ENCODE assay signal across 8 cellular contexts in the genomic region with DNA sequence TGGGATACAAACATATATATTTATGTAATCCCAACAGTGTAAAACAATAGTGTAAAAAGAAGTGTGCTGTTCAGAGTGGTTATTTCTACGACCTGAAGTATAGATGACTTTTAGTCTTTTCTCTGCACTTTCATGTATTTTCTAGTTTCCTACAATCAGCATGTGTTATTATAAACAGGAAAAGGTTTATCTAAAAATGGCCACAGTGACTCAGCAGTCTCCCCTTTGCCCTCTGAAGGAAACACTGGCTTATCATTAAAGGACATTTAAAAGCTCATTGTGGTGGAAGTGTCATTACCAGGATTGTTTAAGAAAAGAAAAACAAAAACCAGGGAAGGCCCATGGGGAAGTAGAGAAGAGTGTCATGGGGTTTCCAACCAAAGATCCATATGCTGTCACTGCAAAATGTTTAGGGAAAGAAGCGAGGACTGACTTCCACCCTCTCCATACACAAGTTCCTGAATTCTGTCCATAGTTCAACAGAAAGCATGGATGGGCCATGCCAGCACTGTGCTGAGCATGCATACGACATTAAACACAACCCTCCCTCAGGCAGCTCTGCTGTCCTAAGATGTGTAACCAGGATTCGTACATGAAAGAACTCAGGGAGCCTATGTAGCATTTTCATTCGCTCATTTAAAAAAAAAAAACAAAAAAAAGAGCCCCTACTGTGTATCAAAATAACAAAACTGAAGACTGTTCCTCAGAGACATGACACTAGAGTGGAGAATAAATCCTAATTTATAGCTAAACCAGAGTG. TPM values are rescaled to one million over a fixed set of nuclear protein-coding genes. Genes with fewer than 3 reads are reported as not detected.
DNase-seq lines count a peak whose midpoint lies in the region; ATAC-seq, FAIRE-seq and TF ChIP-seq lines count a peak whose summit lies in the region.

No MANE protein-coding gene starts in this region.

- TF ChIP-seq POLR2A in endothelial cell of umbilical vein (IDR thresholded peaks at IDR 0.05; ENCODE audit: low read depth, low read length) = peak; percentile 16

- no peak overlapping the region for H3K4ac ChIP-seq in trophoblast cell (ENCODE audit: low read depth, low read length)

- no peak overlapping the region for H3K4me3 Mint-ChIP-seq in neural progenitor cell

- no peak overlapping the region for H2BK120ac ChIP-seq in trophoblast cell (ENCODE audit: insufficient read depth, low read length, poor library complexity)

- H4K91ac ChIP-seq in trophoblast cell (ENCODE audit: low read depth, low read length) = no peak overlapping the region

- H2AK5ac ChIP-seq in trophoblast cell (ENCODE audit: low read length) = no peak overlapping the region

- peaks cover 10% of the 10 kb centered on the region for H3K9me3 ChIP-seq in AG04450 (ENCODE audit: control insufficient read depth, insufficient read depth, low read length)
- peaks cover 26% of the 10 kb centered on the region for H3K9me3 ChIP-seq in OCI-LY1 (ENCODE audit: low read length)
- H3K9me3 ChIP-seq in endothelial cell of umbilical vein (replicated peaks; ENCODE audit: control insufficient read depth, insufficient read depth, low read length) = no peaks in the 10 kb centered on the region
- peaks cover 13% of the 10 kb centered on the region for H3K9me3 ChIP-seq in trophoblast cell (ENCODE audit: insufficient read depth, low read depth, low read length)
- H3K9me3 ChIP-seq in neural progenitor cell (ENCODE audit: low read depth) = peaks cover 11% of the 10 kb centered on the region

- H2BK5ac ChIP-seq in trophoblast cell (ENCODE audit: low read depth, low read length, poor library complexity) = no peak overlapping the region

- BruUV-seq in endothelial cell of umbilical vein (replicated peaks; lab: Mats Ljungman, UMichigan) = no TSS peak

- H4K20me1 ChIP-seq in OCI-LY1 (ENCODE audit: insufficient read depth, low read length) (no peaks in the 10 kb centered on the region), endothelial cell of umbilical vein (replicated peaks; ENCODE audit: control insufficient read depth, extremely low read depth, insufficient read depth, low read length) (no peaks in the 10 kb centered on the region), neural progenitor cell (ENCODE audit: low read depth) (no peaks in the 10 kb centered on the region)

- H3K4me3 ChIP-seq in AG04450 (ENCODE audit: low read depth, low read length) = no peak overlapping the region
- H3K4me3 ChIP-seq in OCI-LY1 (ENCODE audit: low read depth, low read length, poor library complexity, severe bottlenecking) = peak overlapping the region; percentile 15
- peak overlapping the region in 1 of 3 experiments; percentile 23 for H3K4me3 ChIP-seq in endothelial cell of umbilical vein (replicated peaks in 1 of 3; ENCODE audit: insufficient read depth in 1 of 3, low read depth in 1 of 3, low read length in 3 of 3)
- no peak overlapping the region for H3K4me3 ChIP-seq in trophoblast cell (ENCODE audit: low read depth, low read length)
- H3K4me3 ChIP-seq in neural progenitor cell = no peak overlapping the region

- H3K27me3 ChIP-seq in AG04450 (ENCODE audit: control insufficient read depth, insufficient read depth, low read length) (peaks cover 2% of the 10 kb centered on the region), OCI-LY1 (ENCODE audit: insufficient read depth, low read length) (no peaks in the 10 kb centered on the region), endothelial cell of umbilical vein (ENCODE audit: control insufficient read depth in 2 of 2, insufficient read depth in 2 of 2, low read length in 2 of 2) (no peaks in the 10 kb centered on the region), trophoblast cell (ENCODE audit: insufficient read depth, low read length) (no peaks in the 10 kb centered on the region), neural progenitor cell (no peaks in the 10 kb centered on the region)

- H3K9ac ChIP-seq in OCI-LY1 (ENCODE audit: low read length) (peak overlapping the region; percentile 48), endothelial cell of umbilical vein (replicated peaks; ENCODE audit: extremely low read depth, insufficient read depth, low read length) (peak overlapping the region; percentile 12), trophoblast cell (ENCODE audit: low read length) (no peak overlapping the region), neural progenitor cell (no peak overlapping the region)

- H3K27me3 Mint-ChIP-seq in neural progenitor cell (ENCODE audit: insufficient read depth, low read depth) = peaks cover 6% of the 10 kb centered on the region

- intact Hi-C loops in endothelial cell of umbilical vein (cut with micrococcal nuclease) = loop anchor here (1.0 to 10.0 kb wide), 5 partner anchors 9 to 465 kb away; partner anchors contain the start of gene AGBL3

- H3K4me1 Mint-ChIP-seq in neural progenitor cell = peaks cover 2% of the 10 kb centered on the region

- H3K36me3 ChIP-seq in OCI-LY1 (ENCODE audit: insufficient read depth, low read length) (peaks cover 62% of the 10 kb centered on the region), endothelial cell of umbilical vein (ENCODE audit: control insufficient read depth in 2 of 2, extremely low read depth in 1 of 2, insufficient read depth in 2 of 2, low read length in 2 of 2) (no peaks in the 10 kb centered on the region), trophoblast cell (ENCODE audit: control insufficient read depth in 1 of 2, insufficient read depth in 2 of 2, low read length in 2 of 2) (peaks cover 11 to 17% of the 10 kb centered on the region in 2 experiments), neural progenitor cell (no peaks in the 10 kb centered on the region)

- peaks cover 24% of the 10 kb centered on the region for H3K4me1 ChIP-seq in OCI-LY1 (ENCODE audit: insufficient read depth, low read length, severe bottlenecking)
- peaks cover 33% of the 10 kb centered on the region for H3K4me1 ChIP-seq in endothelial cell of umbilical vein (ENCODE audit: control insufficient read depth, extremely low read depth, insufficient read depth, low read length)
- peaks cover 3 to 7% of the 10 kb centered on the region in 2 experiments for H3K4me1 ChIP-seq in trophoblast cell (ENCODE audit: control insufficient read depth in 1 of 2, insufficient read depth in 2 of 2, low read length in 2 of 2)
- no peaks in the 10 kb centered on the region for H3K4me1 ChIP-seq in neural progenitor cell

- CTCF ChIA-PET in AG04450 (lab: Charles Lee) = interaction anchor here (1.2 to 2.7 kb wide), 3 partner anchors 9 to 13 kb away, joined by 5 to 9 read pairs (median 8); partner anchors contain the start of genes CYREN and TMEM140
- CTCF ChIA-PET in endothelial cell of umbilical vein (lab: Charles Lee) = interaction anchor here (1.0 to 2.8 kb wide), 10 partner anchors 9 to 470 kb away, joined by 3 to 22 read pairs (median 4); partner anchors contain the start of genes AGBL3, CYREN and TMEM140

- no peak overlapping the region for H2BK12ac ChIP-seq in trophoblast cell (ENCODE audit: low read length)

- H3K9me1 ChIP-seq in endothelial cell of umbilical vein (replicated peaks; ENCODE audit: control insufficient read depth, extremely low read depth, insufficient read depth, low read length) = no peaks in the 10 kb centered on the region

- H3F3A ChIP-seq in OCI-LY1 (ENCODE audit: insufficient read depth, low read length) = no peaks in the 10 kb centered on the region
- H3F3A ChIP-seq in neural progenitor cell (ENCODE audit: low read depth) = no peaks in the 10 kb centered on the region

- H3K27ac ChIP-seq in AG04450 (ENCODE audit: low read depth, low read length) = peak overlapping the region; percentile 69
- peak overlapping the region; percentile 80 for H3K27ac ChIP-seq in OCI-LY1 (ENCODE audit: low read depth, low read length, poor library complexity, severe bottlenecking)
- peak overlapping the region; percentile 68 for H3K27ac ChIP-seq in endothelial cell of umbilical vein (ENCODE audit: insufficient read depth, low read depth, low read length)
- H3K27ac ChIP-seq in trophoblast cell (ENCODE audit: low read depth, low read length) = no peak overlapping the region
- H3K27ac ChIP-seq in neural progenitor cell = no peak overlapping the region

- H3K27ac Mint-ChIP-seq in neural progenitor cell = no peak overlapping the region

- dilution Hi-C loops in endothelial cell of umbilical vein (cut with MboI; ENCODE audit: extremely low pct_ligation_motif_present, low sequenced_read_pairs) = no loop called here

- no peak overlapping the region for H3K14ac ChIP-seq in trophoblast cell (ENCODE audit: low read length)

- peak; percentile 45 for ATAC-seq in GM21423 (IDR thresholded peaks at IDR 0.05; ENCODE audit: unreplicated experiment)
- ATAC-seq in GM21360 (IDR thresholded peaks at IDR 0.05; ENCODE audit: unreplicated experiment) = no peak

- H2AFZ ChIP-seq in OCI-LY1 (ENCODE audit: low read length) (no peak overlapping the region), endothelial cell of umbilical vein (ENCODE audit: low read depth, low read length) (no peak overlapping the region), trophoblast cell (ENCODE audit: insufficient read depth, low read length, poor library complexity) (no peak overlapping the region), neural progenitor cell (replicated peaks) (no peak overlapping the region)

- WGBS in trophoblast cell (ENCODE audit: extremely low coverage, insufficient coverage, insufficient read length) = no CpG with 5 or more reads among the region's 5 CpGs

- peaks cover 48% of the 10 kb centered on the region for H3K36me3 Mint-ChIP-seq in neural progenitor cell

- no peak overlapping the region for H4K12ac ChIP-seq in trophoblast cell (ENCODE audit: low read depth, low read length)

- POLR2A ChIA-PET in AG04450 (lab: Yijun Ruan, JAX) = interaction anchor here (0.7 to 2.0 kb wide), 5 partner anchors 10 to 203 kb away, joined by 3 to 12 read pairs (median 6); partner anchors contain the start of genes CYREN, TMEM140 and WDR91
- POLR2A ChIA-PET in endothelial cell of umbilical vein (lab: Charles Lee) = interaction anchor here (0.7 to 1.9 kb wide), 5 partner anchors 9 to 16 kb away, joined by 3 to 7 read pairs (median 4); partner anchors contain the start of genes CYREN and TMEM140

- FAIRE-seq in endothelial cell of umbilical vein (lab: Jason Lieb, UNC) = peak; percentile 97

- H3K18ac ChIP-seq in trophoblast cell (ENCODE audit: low read length) = no peak overlapping the region

- TF ChIP-seq CTCF in AG04450 (IDR thresholded peaks at IDR 0.05; ENCODE audit: low read depth, low read length) (no peak), OCI-LY1 (IDR thresholded peaks at IDR 0.05; ENCODE audit: low read length) (no peak), endothelial cell of umbilical vein (IDR thresholded peaks at IDR 0.05; ENCODE audit: extremely low read depth in 1 of 2, insufficient read depth in 1 of 2, low read depth in 1 of 2, low read length in 2 of 2) (no peak), neural progenitor cell (IDR thresholded peaks at IDR 0.05) (no peak)

- H3K4me2 ChIP-seq in OCI-LY1 (ENCODE audit: low read length) = peak overlapping the region; percentile 57
- H3K4me2 ChIP-seq in endothelial cell of umbilical vein (ENCODE audit: insufficient read depth, low read length) = peak overlapping the region; percentile 75
- peak overlapping the region; percentile 10 for H3K4me2 ChIP-seq in trophoblast cell (ENCODE audit: low read length)
- no peak overlapping the region for H3K4me2 ChIP-seq in neural progenitor cell

- peaks cover 33% of the 10 kb centered on the region for H3K9me3 Mint-ChIP-seq in neural progenitor cell

- H3K23ac ChIP-seq in trophoblast cell (ENCODE audit: low read length) = no peak overlapping the region

- no peak for DNase-seq in AG04450 (ENCODE audit: low read depth, low spot score)
- peak; percentile 95 for DNase-seq in endothelial cell of umbilical vein (ENCODE audit: low read depth, low spot score)
- DNase-seq in trophoblast cell = peak in 1 of 2 donors; percentile 4
- no peak for DNase-seq in neural progenitor cell (ENCODE audit: low spot score)
- DNase-seq in central memory CD4-positive, alpha-beta T cell = no peak

- H3K79me2 ChIP-seq in OCI-LY1 (ENCODE audit: insufficient read depth, low read length) (no peaks in the 10 kb centered on the region), endothelial cell of umbilical vein (ENCODE audit: control insufficient read depth, insufficient read depth, low read length) (no peaks in the 10 kb centered on the region), trophoblast cell (ENCODE audit: control insufficient read depth, insufficient read depth, low read length, poor library complexity) (no peaks in the 10 kb centered on the region), neural progenitor cell (ENCODE audit: low read depth) (no peaks in the 10 kb centered on the region)

- no peaks in the 10 kb centered on the region for H3K9me2 ChIP-seq in OCI-LY1 (ENCODE audit: low read depth, low read length)

- no peak overlapping the region for H4K8ac ChIP-seq in trophoblast cell (ENCODE audit: low read depth, low read length)

- no peaks in the 10 kb centered on the region for H3K79me1 ChIP-seq in trophoblast cell (ENCODE audit: low read length)

RNA-seq across cellular contexts. Expression of gene CYREN, which starts 10.2 kb away (rescaled TPM):
- polyA plus RNA-seq in AG04450 (2011; rRNA removed) = 28.4 and 30.6 TPM in 2 replicates
- polyA minus RNA-seq in AG04450 (2011; rRNA and poly(A)+ RNA removed) = 37.6 and 43.0 TPM in 2 replicates
- total RNA-seq in endothelial cell of umbilical vein = 26.8 and 30.8 TPM in 2 replicates
- 16.9 and 19.1 TPM in 2 replicates for polyA plus RNA-seq in endothelial cell of umbilical vein
- polyA plus RNA-seq in endothelial cell of umbilical vein (2011; cell fraction: cytosol; rRNA removed) = 22.3 and 22.5 TPM in 2 replicates
- 18.3 and 20.0 TPM in 2 replicates for polyA plus RNA-seq in endothelial cell of umbilical vein (2011; cell fraction: nucleus; rRNA removed)
- 17.0 and 19.4 TPM in 2 replicates for polyA plus RNA-seq in endothelial cell of umbilical vein (2012)
- polyA minus RNA-seq in endothelial cell of umbilical vein = 23.5 and 25.7 TPM in 2 replicates
- 22.8 TPM for polyA minus RNA-seq in endothelial cell of umbilical vein (2011; cell fraction: cytosol; rRNA and poly(A)+ RNA removed)
- polyA minus RNA-seq in endothelial cell of umbilical vein (2011; cell fraction: nucleus; rRNA and poly(A)+ RNA removed) = 16.6 and 21.7 TPM in 2 replicates
- 32.9 and 33.9 TPM in 2 replicates for polyA plus RNA-seq in trophoblast cell (2013)
- 26.9 and 52.2 TPM in 2 replicates for total RNA-seq in neural progenitor cell (ENCODE audit: low replicate concordance)

RNA-seq across cellular contexts. Expression of gene TMEM140, which starts 12.4 kb away (rescaled TPM):
- polyA plus RNA-seq in AG04450 (2011; rRNA removed) = 1.0 and 1.4 TPM in 2 replicates
- 0.83 and 1.3 TPM in 2 replicates for polyA minus RNA-seq in AG04450 (2011; rRNA and poly(A)+ RNA removed)
- total RNA-seq in endothelial cell of umbilical vein = 15.7 and 26.5 TPM in 2 replicates
- polyA plus RNA-seq in endothelial cell of umbilical vein = 17.9 and 21.9 TPM in 2 replicates
- 12.0 and 12.3 TPM in 2 replicates for polyA plus RNA-seq in endothelial cell of umbilical vein (2011; cell fraction: cytosol; rRNA removed)
- 8.9 and 9.9 TPM in 2 replicates for polyA plus RNA-seq in endothelial cell of umbilical vein (2011; cell fraction: nucleus; rRNA removed)
- 11.8 and 13.5 TPM in 2 replicates for polyA plus RNA-seq in endothelial cell of umbilical vein (2012)
- polyA minus RNA-seq in endothelial cell of umbilical vein = 21.5 and 29.8 TPM in 2 replicates
- polyA minus RNA-seq in endothelial cell of umbilical vein (2011; cell fraction: cytosol; rRNA and poly(A)+ RNA removed) = not detected
- 13.8 and 15.0 TPM in 2 replicates for polyA minus RNA-seq in endothelial cell of umbilical vein (2011; cell fraction: nucleus; rRNA and poly(A)+ RNA removed)
- polyA plus RNA-seq in trophoblast cell (2013) = 0.25 and 0.26 TPM in 2 replicates
- not detected in 2 replicates for total RNA-seq in neural progenitor cell (ENCODE audit: low replicate concordance)

RNA-seq across cellular contexts. Expression of gene WDR91, which starts 51.0 kb away (rescaled TPM):
- polyA plus RNA-seq in AG04450 (2011; rRNA removed) = 6.3 and 6.8 TPM in 2 replicates
- polyA minus RNA-seq in AG04450 (2011; rRNA and poly(A)+ RNA removed) = 11.6 and 12.2 TPM in 2 replicates
- total RNA-seq in endothelial cell of umbilical vein = 7.0 and 9.8 TPM in 2 replicates
- polyA plus RNA-seq in endothelial cell of umbilical vein = 6.7 and 9.5 TPM in 2 replicates
- 4.5 and 4.7 TPM in 2 replicates for polyA plus RNA-seq in endothelial cell of umbilical vein (2011; cell fraction: cytosol; rRNA removed)
- polyA plus RNA-seq in endothelial cell of umbilical vein (2011; cell fraction: nucleus; rRNA removed) = 26.5 and 30.7 TPM in 2 replicates
- 4.0 and 5.1 TPM in 2 replicates for polyA plus RNA-seq in endothelial cell of umbilical vein (2012)
- polyA minus RNA-seq in endothelial cell of umbilical vein = 10.9 and 12.0 TPM in 2 replicates
- polyA minus RNA-seq in endothelial cell of umbilical vein (2011; cell fraction: cytosol; rRNA and poly(A)+ RNA removed) = 1.7 TPM
- 10.6 and 12.8 TPM in 2 replicates for polyA minus RNA-seq in endothelial cell of umbilical vein (2011; cell fraction: nucleus; rRNA and poly(A)+ RNA removed)
- 11.4 and 11.5 TPM in 2 replicates for polyA plus RNA-seq in trophoblast cell (2013)
- 5.4 and 7.2 TPM in 2 replicates for total RNA-seq in neural progenitor cell (ENCODE audit: low replicate concordance)

Comparison
In these comparisons a context has a peak if more than half of its experiments do, and no peak if none do; other contexts are left out.
1. H3K27ac ChIP-seq: peak in AG04450 (single experiment), OCI-LY1 (single experiment) and endothelial cell of umbilical vein (single experiment); none in trophoblast cell (single experiment) and neural progenitor cell (single experiment).
2. H3K9ac ChIP-seq: peak in OCI-LY1 (single experiment) and endothelial cell of umbilical vein (single experiment); none in trophoblast cell (single experiment) and neural progenitor cell (single experiment).
3. RNA of gene TMEM140, which starts 12.4 kb away (total RNA-seq): 15.7 to 26.5 TPM in endothelial cell of umbilical vein; not detected in neural progenitor cell; every median in the first group is over 10 times any median in the second.